In the genomic region with DNA sequence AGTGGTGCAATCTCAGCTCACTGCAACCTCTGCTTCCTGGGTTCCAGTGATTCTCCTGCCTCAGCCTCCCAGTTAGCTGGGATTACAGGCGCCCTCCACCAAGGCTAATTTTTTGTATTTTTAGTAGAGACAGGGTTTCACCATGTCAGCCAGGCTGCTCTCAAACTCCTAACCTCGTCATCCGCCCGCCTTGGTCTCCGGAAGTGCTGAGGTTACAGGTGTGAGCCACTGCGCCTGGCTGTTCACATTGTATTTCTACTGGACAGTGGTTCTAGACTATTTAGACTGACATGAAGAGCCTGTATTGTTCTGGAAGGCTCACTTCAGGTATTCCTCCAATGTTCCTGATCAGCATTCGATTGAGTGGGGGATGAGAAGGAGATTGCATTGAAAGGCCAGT, we compare ENCODE assay signal across 9 cellular contexts.
"Had no signal": no experiment of that assay in that cellular context is flagged by ENCODE, and none has a peak within 500 bp of the region (broad histone marks: within the 10 kb centered on the region; RNA-seq: fewer than 3 reads in every experiment).

No MANE protein-coding gene starts in this region.

- H3K9me3 ChIP-seq: HAP-1 had no signal

- H3K4me2 ChIP-seq: GM23338 had no signal

- H3K4me3 ChIP-seq: GM23248, GM23338, HAP-1 had no signal

- H2AFZ ChIP-seq: GM23248, GM23338 had no signal

- H3K27ac ChIP-seq: GM23248 had no signal

- ATAC-seq: GM23338, HCT116 had no signal

- DNase-seq: GM23248, GOT3, H7, H9, HCEC 1CT, HFFc6 had no signal

- H3K36me3 ChIP-seq: HAP-1 had no signal

- H3K4me1 ChIP-seq: HAP-1 had no signal

- H3K9ac ChIP-seq: GM23248 had no signal
